16 cellular contexts compared by ENCODE assay signal in genomic region chr2:128585706-128586105, GRCh38.
A peak's percentile ranks its signal among the peaks of the same experiment; 100 is the strongest.
DNase-seq lines count a peak whose midpoint lies in the region; ATAC-seq, FAIRE-seq and TF ChIP-seq lines count a peak whose summit lies in the region.
"Had no signal": no experiment of that assay in that cellular context is flagged by ENCODE, and none has a peak within 500 bp of the region (broad histone marks: within the 10 kb centered on the region; RNA-seq: fewer than 3 reads in every experiment).

No MANE protein-coding gene starts in this region.

- H3K4me1 ChIP-seq in breast epithelium = no peaks in the 10 kb centered on the region
- H3K4me1 ChIP-seq in K562 (replicated peaks in 1 of 2; ENCODE audit: control insufficient read depth in 2 of 2, insufficient read depth in 2 of 2, low read length in 2 of 2) = no peaks in the 10 kb centered on the region
- H3K4me1 ChIP-seq in foreskin keratinocyte = no peaks in the 10 kb centered on the region
- H3K4me1 ChIP-seq: testis had no signal

- no peaks in the 10 kb centered on the region for H3K4me1 Mint-ChIP-seq in MCF 10A (ENCODE audit: insufficient read depth, unreplicated experiment)
- 0 out of 2 replicates have a peak, but pooled peaks cover 2% of the 10 kb centered on the region for H3K4me1 Mint-ChIP-seq in WTC11
- no peaks in the 10 kb centered on the region for H3K4me1 Mint-ChIP-seq in activated CD8-positive, alpha-beta T cell treated with anti-CD3 and anti-CD28 coated beads for 36 hours (ENCODE audit: low read depth)

- no peak for TF ChIP-seq POLR2A in breast epithelium (IDR thresholded peaks at IDR 0.05)
- no peak for TF ChIP-seq POLR2A in K562 (conservative IDR thresholded peaks at IDR 0.05)

- ATAC-seq in K562 (no peak), foreskin keratinocyte (peak; percentile 98), HG02798 (IDR thresholded peaks at IDR 0.05; ENCODE audit: poor library complexity, unreplicated experiment) (no peak), WTC11 (no peak)
- no peak for ATAC-seq in activated CD8-positive, alpha-beta T cell treated with anti-CD3 and anti-CD28 coated beads for 36 hours
- ATAC-seq: GM12878 had no signal

- no peaks in the 10 kb centered on the region for H3K36me3 ChIP-seq in breast epithelium
- H3K36me3 ChIP-seq in K562 (ENCODE audit: control insufficient read depth, insufficient read depth, low read length) = no peaks in the 10 kb centered on the region

- H3K27me3 Mint-ChIP-seq in MCF 10A (ENCODE audit: insufficient read depth, unreplicated experiment) = no peaks in the 10 kb centered on the region
- H3K27me3 Mint-ChIP-seq in WTC11 (ENCODE audit: low read depth) = no peaks in the 10 kb centered on the region
- H3K27me3 Mint-ChIP-seq in activated CD8-positive, alpha-beta T cell treated with anti-CD3 and anti-CD28 coated beads for 36 hours = peaks cover 4% of the 10 kb centered on the region

- H3K79me2 ChIP-seq in K562 (ENCODE audit: control insufficient read depth, insufficient read depth, low read length) = no peaks in the 10 kb centered on the region

- intact Hi-C loops in MCF 10A (cut with micrococcal nuclease) = no loop called here
- intact Hi-C loops in breast epithelium (cut with DNase I; ENCODE audit: low total_unique reads) = no loop called here
- intact Hi-C loops in K562 (cut with micrococcal nuclease) = no loop called here
- intact Hi-C loops in activated CD8-positive, alpha-beta T cell treated with anti-CD3 and anti-CD28 coated beads for 36 hours (cut with micrococcal nuclease) = no loop called here

- BruUV-seq in MCF 10A (replicated peaks; lab: Mats Ljungman, UMichigan) (no TSS peak), K562 (replicated peaks; lab: Mats Ljungman, UMichigan) (no TSS peak)

- H3K9me3 Mint-ChIP-seq in MCF 10A (ENCODE audit: unreplicated experiment) = peaks cover 16% of the 10 kb centered on the region
- H3K9me3 Mint-ChIP-seq in WTC11 = peaks cover 12% of the 10 kb centered on the region
- peaks cover 2% of the 10 kb centered on the region for H3K9me3 Mint-ChIP-seq in activated CD8-positive, alpha-beta T cell treated with anti-CD3 and anti-CD28 coated beads for 36 hours

- H3K27ac Mint-ChIP-seq in MCF 10A (ENCODE audit: low read depth, unreplicated experiment) (no peak overlapping the region), WTC11 (no peak overlapping the region)
- H3K27ac Mint-ChIP-seq in activated CD8-positive, alpha-beta T cell treated with anti-CD3 and anti-CD28 coated beads for 36 hours = no peak overlapping the region
- H3K27ac Mint-ChIP-seq: T-helper 2 cell treated with Interferon-gamma antibody and Interleukin-4, amounts not matched to agents 5 μg/mL and 100 μg/mL, for 36 hours had no signal

- 14% methylated on average over 3 of the region's 3 CpGs for WGBS in K562 (ENCODE audit: insufficient coverage, low coverage, missing lambda C conversion rate)

- no peak overlapping the region for H3K27ac ChIP-seq in breast epithelium
- H3K27ac ChIP-seq in K562 (ENCODE audit: extremely low read depth, low read depth, low read length) = no peak overlapping the region
- no peak overlapping the region for H3K27ac ChIP-seq in foreskin keratinocyte
- H3K27ac ChIP-seq: testis had no signal

- in situ Hi-C loops in K562 (cut with MboI) = no loop called here

- H3K4me3 ChIP-seq in breast epithelium (no peak overlapping the region), K562 (no peak overlapping the region)
- H3K4me3 ChIP-seq: GM12878, testis had no signal

- no peak overlapping the region for H3K4me3 Mint-ChIP-seq in MCF 10A (ENCODE audit: unreplicated experiment)
- no peak overlapping the region for H3K4me3 Mint-ChIP-seq in WTC11
- H3K4me3 Mint-ChIP-seq in activated CD8-positive, alpha-beta T cell treated with anti-CD3 and anti-CD28 coated beads for 36 hours = no peak overlapping the region
- H3K4me3 Mint-ChIP-seq: T-helper 2 cell treated with Interferon-gamma antibody and Interleukin-4, amounts not matched to agents 5 μg/mL and 100 μg/mL, for 36 hours had no signal

- no peak overlapping the region for H2AFZ ChIP-seq in K562 (ENCODE audit: low read depth, low read length)

- H3K9me1 ChIP-seq in K562 (ENCODE audit: control insufficient read depth, insufficient read depth, low read length) = no peaks in the 10 kb centered on the region

- no peak for TF ChIP-seq EP300 in K562 (IDR thresholded peaks at IDR 0.05; ENCODE audit: low read length)

- CTCF ChIA-PET in MCF 10A (lab: Yijun Ruan, JAX) = interaction anchor here (0.7 to 1.4 kb wide), 3 partner anchors 10 to 145 kb away, joined by 3 to 5 read pairs (median 3); no protein-coding TSS in a partner anchor
- CTCF ChIA-PET in K562 (lab: Yijun Ruan, JAX; ENCODE audit: low intra/inter-chr PET ratio) = no interaction called here
- CTCF ChIA-PET in WTC11 (lab: Charles Lee) = no interaction called here
- CTCF ChIA-PET in activated CD8-positive, alpha-beta T cell treated with anti-CD3 and anti-CD28 coated beads for 36 hours (lab: Charles Lee) = no interaction called here

- TF ChIP-seq CTCF in MCF 10A (IDR thresholded peaks at IDR 0.05; ENCODE audit: unreplicated experiment) = no peak
- TF ChIP-seq CTCF in breast epithelium (IDR thresholded peaks at IDR 0.05) = no peak
- TF ChIP-seq CTCF in K562 (IDR thresholded peaks at IDR 0.05 in 2 of 3, conservative IDR thresholded peaks at IDR 0.05 in 1 of 3; ENCODE audit: insufficient read depth in 2 of 3, low read depth in 1 of 3, low read length in 3 of 3) = no peak
- TF ChIP-seq CTCF in foreskin keratinocyte (conservative IDR thresholded peaks at IDR 0.05) = no peak
- TF ChIP-seq CTCF in WTC11 (IDR thresholded peaks at IDR 0.05) = no peak
- no peak for TF ChIP-seq CTCF in activated CD8-positive, alpha-beta T cell treated with anti-CD3 and anti-CD28 coated beads for 36 hours (IDR thresholded peaks at IDR 0.05)

- H4K20me1 ChIP-seq in K562 (replicated peaks; ENCODE audit: control insufficient read depth, insufficient read depth, low read length) = no peaks in the 10 kb centered on the region; the same call in 1 of the 2 replicates

- H3K27me3 ChIP-seq in breast epithelium (no peaks in the 10 kb centered on the region), K562 (ENCODE audit: control insufficient read depth in 2 of 2, insufficient read depth in 2 of 2, low read length in 2 of 2) (peaks cover 2 to 26% of the 10 kb centered on the region in 2 experiments; a peak in 4 of 5 replicates), foreskin keratinocyte (peaks cover 5% of the 10 kb centered on the region)
- H3K27me3 ChIP-seq: testis had no signal

- FAIRE-seq in K562 (lab: Jason Lieb, UNC) = no peak
- FAIRE-seq: GM12878 had no signal

- H3K9me3 ChIP-seq in breast epithelium (no peaks in the 10 kb centered on the region), K562 (replicated peaks; ENCODE audit: control insufficient read depth, insufficient read depth, low read depth, low read length) (no peaks in the 10 kb centered on the region)
- H3K9me3 ChIP-seq: testis had no signal

- TF ChIP-seq RAD21 in K562 (CRISPR knock-in tag; conservative IDR thresholded peaks at IDR 0.05 in 1 of 2, IDR thresholded peaks at IDR 0.05 in 1 of 2) = no peak

- no peak overlapping the region for H3K4me2 ChIP-seq in K562 (ENCODE audit: insufficient read depth, low read length)

- DNase-seq in MCF 10A (ENCODE audit: unreplicated experiment) = peak; percentile 41
- no peak for DNase-seq in breast epithelium (ENCODE audit: low spot score in 2 of 2)
- no peak for DNase-seq in K562 (ENCODE audit: extremely low read depth in 1 of 4, low spot score in 3 of 4)
- peak; percentile 89 to 95 for DNase-seq in foreskin keratinocyte
- no peak for DNase-seq in COLO668 (lab: John Stamatoyannopoulos, UW; ENCODE audit: unreplicated experiment)
- DNase-seq in WTC11 (ENCODE audit: low spot score) = no peak
- DNase-seq in activated CD8-positive, alpha-beta T cell treated with anti-CD3 and anti-CD28 coated beads for 36 hours = no peak
- DNase-seq: ACHN; activated CD4-positive, alpha-beta T cell treated with anti-CD3 and anti-CD28 coated beads, Interleukin-2, amount 50 U/mL, for 48 hours; NCI-H146; NCI-H524 treated with DMSO at 0.1 percent for 48 hours; stimulated activated CD4-positive, alpha-beta T cell treated with anti-CD3 and anti-CD28 coated beads, Interleukin-12 subunit alpha, Interleukin-12 subunit beta, amount 100 ng/mL, for 4 hours; testis had no signal

- no peak overlapping the region for H3K9ac ChIP-seq in K562 (ENCODE audit: insufficient read depth in 1 of 2, low read depth in 2 of 2, low read length in 2 of 2)

- POLR2A ChIA-PET in MCF 10A (lab: Yijun Ruan, JAX) (interaction anchor here (0.6 kb wide), 1 partner anchor 691 kb away, joined by 3 read pairs; no protein-coding TSS in a partner anchor), K562 (lab: Yijun Ruan, JAX) (no interaction called here), WTC11 (lab: Charles Lee) (no interaction called here)
- POLR2A ChIA-PET in activated CD8-positive, alpha-beta T cell treated with anti-CD3 and anti-CD28 coated beads for 36 hours (lab: Charles Lee) = interaction anchor here (0.6 kb wide), 1 partner anchor 346 kb away, joined by 3 read pairs; no protein-coding TSS in a partner anchor

- no peaks in the 10 kb centered on the region for H3K36me3 Mint-ChIP-seq in MCF 10A (ENCODE audit: insufficient read depth, unreplicated experiment)
- H3K36me3 Mint-ChIP-seq in WTC11 = no peaks in the 10 kb centered on the region
- no peaks in the 10 kb centered on the region for H3K36me3 Mint-ChIP-seq in activated CD8-positive, alpha-beta T cell treated with anti-CD3 and anti-CD28 coated beads for 36 hours (ENCODE audit: low read depth)

TF ChIP-seq in K562, 482 proteins besides CTCF, POLR2A, EP300 and RAD21:
- TF ChIP-seq FOSL1 (tag; conservative IDR thresholded peaks at IDR 0.05) (peak; percentile 83), ZNF212 (CRISPR knock-in tag; IDR thresholded peaks at IDR 0.05) (no peak)

TF ChIP-seq in WTC11, 78 proteins besides CTCF, POLR2A, EP300 and RAD21 (continues in another document):
- no peak for TF ChIP-seq SOX15 (CRISPR knock-in tag; IDR thresholded peaks at IDR 0.05)
- no peak for TF ChIP-seq AR (CRISPR knock-in tag; IDR thresholded peaks at IDR 0.05)

Comparison
In these comparisons a context has a peak if more than half of its experiments do, and no peak if none do; other contexts are left out.
1. DNase-seq: peak in MCF 10A (single experiment) and foreskin keratinocyte (2 of 2); none in breast epithelium (0 of 2), K562 (0 of 4), COLO668 (single experiment), WTC11 (single experiment) and activated CD8-positive, alpha-beta T cell treated with anti-CD3 and anti-CD28 coated beads for 36 hours (single experiment).
2. POLR2A ChIA-PET loops: an anchor here in MCF 10A (0.6 kb wide) and activated CD8-positive, alpha-beta T cell treated with anti-CD3 and anti-CD28 coated beads for 36 hours (0.6 kb wide); none called in K562 and WTC11.